8 cellular contexts compared by ENCODE assay signal in genomic region chr5:172837640-172838039, GRCh38. TPM values are rescaled to one million over a fixed set of nuclear protein-coding genes. Genes with fewer than 3 reads are reported as not detected.
DNase-seq lines count a peak whose midpoint lies in the region; ATAC-seq and TF ChIP-seq lines count a peak whose summit lies in the region.

No MANE protein-coding gene starts in this region.

- H3K9me3 Mint-ChIP-seq in chondrocyte (ENCODE audit: low read depth): no peaks in the 10 kb centered on the region

- H3K4me1 ChIP-seq in BLaER1: peaks cover 79% of the 10 kb centered on the region
- H3K4me1 ChIP-seq in body of pancreas: peaks cover 70% of the 10 kb centered on the region
- peaks cover 58% of the 10 kb centered on the region for H3K4me1 ChIP-seq in skeletal muscle satellite cell (ENCODE audit: control insufficient read depth, insufficient read depth, low read length)
- peaks cover 22% of the 10 kb centered on the region for H3K4me1 ChIP-seq in smooth muscle cell (ENCODE audit: low read depth)

- 5 to 13% methylated on average over 6 to 7 of the region's 7 CpGs for WGBS in body of pancreas, 2 donors
- 96% methylated on average over 7 of the region's 7 CpGs for WGBS in smooth muscle cell (ENCODE audit: low lambda C conversion rate)

- TF ChIP-seq CTCF in body of pancreas (IDR thresholded peaks at IDR 0.05): no peak
- no peak for TF ChIP-seq CTCF in chondrocyte (IDR thresholded peaks at IDR 0.05)
- TF ChIP-seq CTCF in smooth muscle cell (IDR thresholded peaks at IDR 0.05; ENCODE audit: borderline replicate concordance, insufficient read depth, poor library complexity, severe bottlenecking): no peak

- no peaks in the 10 kb centered on the region for H3K27me3 Mint-ChIP-seq in chondrocyte (ENCODE audit: low read depth)

- ATAC-seq in GM18858 (IDR thresholded peaks at IDR 0.05; ENCODE audit: unreplicated experiment) (peak; percentile 77), HG02943 (IDR thresholded peaks at IDR 0.05; ENCODE audit: low read depth, unreplicated experiment) (peak; percentile 87), body of pancreas (peak; percentile 61)

- peaks cover 53% of the 10 kb centered on the region for H3K36me3 ChIP-seq in BLaER1
- H3K36me3 ChIP-seq in body of pancreas (replicated peaks in 1 of 2; ENCODE audit: insufficient read depth in 1 of 2, low read depth in 2 of 2): no peaks in the 10 kb centered on the region
- peaks cover 21% of the 10 kb centered on the region for H3K36me3 ChIP-seq in skeletal muscle satellite cell (ENCODE audit: insufficient read depth, low read length)
- no peaks in the 10 kb centered on the region for H3K36me3 ChIP-seq in smooth muscle cell (ENCODE audit: low read depth)

- H3K9me3 ChIP-seq in BLaER1: no peaks in the 10 kb centered on the region
- H3K9me3 ChIP-seq in body of pancreas: no peaks in the 10 kb centered on the region
- no peaks in the 10 kb centered on the region for H3K9me3 ChIP-seq in skeletal muscle satellite cell (replicated peaks; ENCODE audit: low read length)
- no peaks in the 10 kb centered on the region for H3K9me3 ChIP-seq in smooth muscle cell (replicated peaks; ENCODE audit: low read depth)

- no peak overlapping the region for H3K27ac Mint-ChIP-seq in chondrocyte (ENCODE audit: unreplicated experiment)

- no peak overlapping the region for H2AFZ ChIP-seq in smooth muscle cell (ENCODE audit: low read depth)

- intact Hi-C loops in body of pancreas (cut with DNase I): no loop called here

- peak; percentile 75 for DNase-seq in NCI-H510A treated with DMSO at 0.1 percent for 48 hours (lab: John Stamatoyannopoulos, UW)
- peak; percentile 81 to 97 (median 94) for DNase-seq in body of pancreas
- DNase-seq in chondrocyte (ENCODE audit: low spot score): no peak
- DNase-seq in smooth muscle cell (lab: John Stamatoyannopoulos, UW; ENCODE audit: unreplicated experiment): no peak

- peak overlapping the region; percentile 83 for H3K4me3 ChIP-seq in BLaER1
- no peak overlapping the region for H3K4me3 ChIP-seq in body of pancreas
- no peak overlapping the region for H3K4me3 ChIP-seq in skeletal muscle satellite cell (ENCODE audit: low read length)
- no peak overlapping the region for H3K4me3 ChIP-seq in smooth muscle cell

- H3K4me2 ChIP-seq in BLaER1 (peak overlapping the region; percentile 99), skeletal muscle satellite cell (ENCODE audit: low read length) (peak overlapping the region; percentile 27), smooth muscle cell (no peak overlapping the region)

- H3K27ac ChIP-seq in BLaER1: peak overlapping the region; percentile 93
- peak overlapping the region; percentile 86 to 97 (median 88) for H3K27ac ChIP-seq in body of pancreas
- no peak overlapping the region for H3K27ac ChIP-seq in smooth muscle cell (ENCODE audit: low read depth)

- peaks cover 60% of the 10 kb centered on the region for H3K4me1 Mint-ChIP-seq in chondrocyte (ENCODE audit: low read depth)

- H3K9ac ChIP-seq in BLaER1 (peak overlapping the region; percentile 94), skeletal muscle satellite cell (ENCODE audit: low read depth, low read length) (no peak overlapping the region), smooth muscle cell (ENCODE audit: low read depth) (no peak overlapping the region)

- peaks cover 82% of the 10 kb centered on the region for H3K79me2 ChIP-seq in smooth muscle cell (ENCODE audit: low read depth)

- H3K27me3 ChIP-seq in BLaER1 (no peaks in the 10 kb centered on the region), body of pancreas (no peaks in the 10 kb centered on the region), skeletal muscle satellite cell (ENCODE audit: control insufficient read depth, insufficient read depth, low read length) (no peaks in the 10 kb centered on the region), smooth muscle cell (ENCODE audit: low read depth) (no peaks in the 10 kb centered on the region)

- no peaks in the 10 kb centered on the region for H4K20me1 ChIP-seq in BLaER1
- H4K20me1 ChIP-seq in smooth muscle cell (ENCODE audit: low read depth): peaks cover 45% of the 10 kb centered on the region

- no peak overlapping the region for H3K4me3 Mint-ChIP-seq in chondrocyte (ENCODE audit: unreplicated experiment)

- TF ChIP-seq POLR2A in body of pancreas (IDR thresholded peaks at IDR 0.05): peak; percentile 21 to 50 (median 26)

- H3K36me3 Mint-ChIP-seq in chondrocyte (ENCODE audit: low read depth): peaks cover 3% of the 10 kb centered on the region

- H3F3A ChIP-seq in smooth muscle cell (ENCODE audit: low read depth): peaks cover 5% of the 10 kb centered on the region

RNA-seq across cellular contexts. Expression of gene ERGIC1, which starts 3.6 kb away (rescaled TPM):
- 10 to 100 TPM; 46.5 to 93.1 TPM for total RNA-seq in body of pancreas
- 162 and 224 TPM in 2 replicates for total RNA-seq in skeletal muscle satellite cell (2012; rRNA removed)
- total RNA-seq in chondrocyte: 141 to 154 TPM (median 148 TPM) in 3 replicates
- 135 and 140 TPM in 2 replicates for total RNA-seq in smooth muscle cell
- 33.2 and 38.2 TPM in 2 replicates for polyA plus RNA-seq in smooth muscle cell

Comparison
In these comparisons a context has a peak if more than half of its experiments do, and no peak if none do; other contexts are left out.
1. DNase-seq: peak in NCI-H510A treated with DMSO at 0.1 percent for 48 hours (single experiment) and body of pancreas (4 of 4); none in chondrocyte (single experiment) and smooth muscle cell (single experiment).
2. Peak in every context shown above with its lines, with median percentiles within 50 percentile points of each other: ATAC-seq.